ENCODE assay signal across 25 cellular contexts in genomic region chr5:155098433-155098832, GRCh38.
"Had no signal": no experiment of that assay in that cellular context is flagged by ENCODE, and none has a peak within 500 bp of the region (broad histone marks: within the 10 kb centered on the region; RNA-seq: fewer than 3 reads in every experiment).

No MANE protein-coding gene starts in this region.

- H3K4me1 ChIP-seq: parathyroid adenoma, prostate gland, suprapubic skin, transverse colon, upper lobe of right lung, uterus had no signal

- ATAC-seq: effector memory CD8-positive, alpha-beta T cell; gastrocnemius medialis; mucosa of descending colon; natural killer cell treated with Interleukin-12 subunit alpha and Interleukin-12 subunit beta and Interleukin-15 and Interleukin-18, amount 100 ng/mL, for 72 hours; sciatic nerve; stimulated activated naive CD8-positive, alpha-beta T cell treated with anti-CD3 and anti-CD28 coated beads, Interleukin-15, amount 100 ng/mL, for 72 hours; upper lobe of right lung had no signal

- FAIRE-seq: keratinocyte had no signal

- H3K9me3 ChIP-seq: gastrocnemius medialis, mucosa of descending colon, neutrophil, prostate gland, right atrium auricular region, suprapubic skin, transverse colon, upper lobe of right lung, uterus had no signal

- DNase-seq: cortex of kidney; effector memory CD8-positive, alpha-beta T cell; gastrocnemius medialis; head of caudate nucleus; mesenchymal stem cell; mucosa of descending colon; naive B cell; stimulated activated CD4-positive, alpha-beta T cell treated with anti-CD3 and anti-CD28 coated beads, Interleukin-12 subunit alpha, Interleukin-12 subunit beta, amount 100 ng/mL, for 4 hours; stimulated activated CD4-positive, alpha-beta T cell treated with anti-CD3 and anti-CD28 coated beads, Interleukin-1b, Interleukin-23, amount 100 ng/mL, for 48 hours; stimulated activated CD4-positive, alpha-beta T cell treated with anti-CD3 and anti-CD28 coated beads, Interleukin-4, amount 100 ng/mL, for 1 hour; stimulated activated CD8-positive, alpha-beta memory T cell treated with anti-CD3 and anti-CD28 coated beads, Interleukin-4, amount 100 ng/mL, for 48 hours; stimulated activated naive CD4-positive, alpha-beta T cell; stimulated activated naive CD8-positive, alpha-beta T cell treated with anti-CD3 and anti-CD28 coated beads, Interleukin-15, amount 100 ng/mL, for 72 hours; transverse colon; upper lobe of right lung; uterus had no signal

- H3K4me3 ChIP-seq: gastrocnemius medialis, mucosa of descending colon, prostate gland, right atrium auricular region, smooth muscle cell, suprapubic skin, transverse colon, upper lobe of right lung, uterus had no signal

- H3K27me3 ChIP-seq: neutrophil, right atrium auricular region, suprapubic skin, transverse colon, upper lobe of right lung, uterus had no signal

- H3K36me3 ChIP-seq: gastrocnemius medialis, neutrophil, prostate gland, right atrium auricular region, suprapubic skin, transverse colon, upper lobe of right lung, uterus had no signal

- H3K27ac ChIP-seq: gastrocnemius medialis, neutrophil, parathyroid adenoma, prostate gland, right atrium auricular region, suprapubic skin, transverse colon, upper lobe of right lung, uterus had no signal
